ENCODE assay signal across 28 cellular contexts in genomic region chr12:107459649-107460048, GRCh38.
DNase-seq lines count a peak whose midpoint lies in the region; ATAC-seq, FAIRE-seq and TF ChIP-seq lines count a peak whose summit lies in the region.
"Had no signal": no experiment of that assay in that cellular context is flagged by ENCODE, and none has a peak within 500 bp of the region (broad histone marks: within the 10 kb centered on the region; RNA-seq: fewer than 3 reads in every experiment).

No MANE protein-coding gene starts in this region.

- H3K4me1 ChIP-seq in GM23338 (ENCODE audit: insufficient read depth) (peaks cover 5% of the 10 kb centered on the region; the same call in 1 of the 2 replicates), H1 (replicated peaks in 1 of 4; ENCODE audit: control insufficient read depth in 3 of 4, insufficient read depth in 4 of 4, low read length in 3 of 4) (no peaks in the 10 kb centered on the region), ascending aorta (no peaks in the 10 kb centered on the region)
- H3K4me1 ChIP-seq: HAP-1 had no signal

- H3K27ac Mint-ChIP-seq in GM23338 = no peak overlapping the region
- H3K27ac Mint-ChIP-seq in progenitor cell of endocrine pancreas = peak overlapping the region; percentile 23
- H3K27ac Mint-ChIP-seq: CD4-positive, alpha-beta memory T cell had no signal

- H3K14ac ChIP-seq in H1 (ENCODE audit: insufficient read length) = no peak overlapping the region

- H4K91ac ChIP-seq in H1 (replicated peaks; ENCODE audit: insufficient read length, low read length) = no peak overlapping the region

- no peak overlapping the region for H2BK15ac ChIP-seq in H1 (ENCODE audit: low read length)

- no peak overlapping the region for H2BK120ac ChIP-seq in H1 (replicated peaks; ENCODE audit: low read depth, low read length)

- H3K9me3 ChIP-seq in H1 (ENCODE audit: insufficient read depth in 2 of 2, low read depth in 1 of 2, low read length in 1 of 2) (no peaks in the 10 kb centered on the region), ascending aorta (no peaks in the 10 kb centered on the region)
- H3K9me3 ChIP-seq: BLaER1 treated with 17β-estradiol and CSF1 and Interleukin-3, amounts not matched to agents 10 nM and 100 nM; HAP-1 had no signal

- H2BK20ac ChIP-seq in H1 (ENCODE audit: low read length) = no peak overlapping the region

- H2BK12ac ChIP-seq in H1 (ENCODE audit: low read depth, low read length) = no peak overlapping the region

- H3K27me3 Mint-ChIP-seq in GM23338 (ENCODE audit: insufficient read depth, low read depth, poor library complexity) (peaks cover 1% of the 10 kb centered on the region), progenitor cell of endocrine pancreas (no peaks in the 10 kb centered on the region)
- H3K27me3 Mint-ChIP-seq: CD4-positive, alpha-beta memory T cell had no signal

- H3K36me3 ChIP-seq in GM23338 (ENCODE audit: insufficient read depth) (no peaks in the 10 kb centered on the region), H1 (ENCODE audit: control insufficient read depth in 2 of 4, insufficient read depth in 4 of 4, low read length in 3 of 4) (no peaks in the 10 kb centered on the region; a peak in 1 of 8 replicates), ascending aorta (no peaks in the 10 kb centered on the region)
- H3K36me3 ChIP-seq: BLaER1 treated with 17β-estradiol and CSF1 and Interleukin-3, amounts not matched to agents 10 nM and 100 nM; HAP-1 had no signal

- H3K18ac ChIP-seq in H1 (ENCODE audit: extremely low read depth, low read length) = no peak overlapping the region

- intact Hi-C loops in ascending aorta (cut with DNase I) = no loop called here

- no peak overlapping the region for H4K8ac ChIP-seq in H1 (ENCODE audit: extremely low read depth, insufficient read depth, low read length)

- H3K4me2 ChIP-seq in GM23338 (no peak overlapping the region), H1 (ENCODE audit: insufficient read depth in 1 of 2, low read depth in 2 of 2, low read length in 2 of 2) (no peak overlapping the region)

- no peak overlapping the region for H2AFZ ChIP-seq in GM23338
- no peak overlapping the region for H2AFZ ChIP-seq in H1 (ENCODE audit: low read length)

- H3K27me3 ChIP-seq in GM23338 (ENCODE audit: insufficient read depth) = no peaks in the 10 kb centered on the region
- H3K27me3 ChIP-seq in H1 (replicated peaks in 1 of 4; ENCODE audit: control insufficient read depth in 3 of 4, extremely low read depth in 1 of 4, insufficient read depth in 3 of 4, low read length in 3 of 4) = no peaks in the 10 kb centered on the region
- H3K27me3 ChIP-seq in ascending aorta = no peaks in the 10 kb centered on the region
- H3K27me3 ChIP-seq: BLaER1 treated with 17β-estradiol and CSF1 and Interleukin-3, amounts not matched to agents 10 nM and 100 nM had no signal

- H3K56ac ChIP-seq in H1 (replicated peaks; ENCODE audit: insufficient read length, low read depth, low read length) = no peak overlapping the region

- H3K9ac ChIP-seq in H1 (replicated peaks in 1 of 4; ENCODE audit: extremely low read depth in 1 of 4, low read depth in 3 of 4, low read length in 3 of 4) = no peak overlapping the region
- H3K9ac ChIP-seq: BLaER1 treated with 17β-estradiol and CSF1 and Interleukin-3, amounts not matched to agents 10 nM and 100 nM had no signal

- H3K4me3 ChIP-seq in GM23338 (no peak overlapping the region), H1 (ENCODE audit: extremely low read depth in 1 of 4, insufficient read depth in 2 of 4, low read depth in 3 of 4, low read length in 4 of 4) (no peak overlapping the region), ascending aorta (no peak overlapping the region)
- H3K4me3 ChIP-seq: BLaER1 treated with 17β-estradiol and CSF1 and Interleukin-3, amounts not matched to agents 10 nM and 100 nM; HAP-1; K562 had no signal

- no peak overlapping the region for H4K5ac ChIP-seq in H1 (ENCODE audit: insufficient read length, low read depth, low read length)

- peak; percentile 91 for ATAC-seq in GM23338
- ATAC-seq: K562, Panc1 had no signal

- H3K23me2 ChIP-seq in H1 (ENCODE audit: low read depth, low read length) = peaks cover 10% of the 10 kb centered on the region; the same call in 1 of the 2 replicates

- TF ChIP-seq EP300 in H1 (IDR thresholded peaks at IDR 0.05; ENCODE audit: borderline replicate concordance in 1 of 2, low read depth in 2 of 2, low read length in 2 of 2) = no peak

- peaks cover 11% of the 10 kb centered on the region for H3K9me2 ChIP-seq in GM23338 (ENCODE audit: insufficient read depth)

- no peak for FAIRE-seq in H1 (lab: Jason Lieb, UNC)
- FAIRE-seq: A204.1, GM12891, HTR-8/SVneo, K562 had no signal

- no peak overlapping the region for H3K23ac ChIP-seq in H1 (ENCODE audit: insufficient read length)

- DNase-seq in GM23338 (ENCODE audit: low spot score) (no peak), NCI-H2227 (lab: John Stamatoyannopoulos, UW; ENCODE audit: unreplicated experiment) (peak; percentile 52), H1 (ENCODE audit: low read depth in 1 of 2, low spot score in 2 of 2) (no peak), progenitor cell of endocrine pancreas (ENCODE audit: low spot score, unreplicated experiment) (no peak), ascending aorta (ENCODE audit: low spot score in 2 of 2) (no peak), SW480 (ENCODE audit: low spot score) (no peak), occipital lobe (lab: John Stamatoyannopoulos, UW) (no peak)
- DNase-seq: AML-193; CD4-positive, alpha-beta memory T cell; COR-L47; DMS79; EL; GF-D8; Kasumi-1; NCI-H1092 treated with DMSO at 0.1 percent for 48 hours; NCI-H1436; NCI-H1930; NCI-H2107; NCI-H526 treated with DMSO at 0.1 percent for 48 hours; SHP77; T-helper 1 cell had no signal

- no peak overlapping the region for H3K4me3 Mint-ChIP-seq in GM23338
- H3K4me3 Mint-ChIP-seq in progenitor cell of endocrine pancreas (ENCODE audit: low read depth) = no peak overlapping the region
- H3K4me3 Mint-ChIP-seq: CD4-positive, alpha-beta memory T cell had no signal

- peaks cover 3% of the 10 kb centered on the region; the same call in 1 of the 2 replicates for H3K79me1 ChIP-seq in H1 (ENCODE audit: low read depth, low read length)

- H3K4me1 Mint-ChIP-seq in GM23338 = peaks cover 10% of the 10 kb centered on the region; the same call in 2 of the 3 replicates
- H3K4me1 Mint-ChIP-seq in progenitor cell of endocrine pancreas (ENCODE audit: low read depth) = peaks cover 2% of the 10 kb centered on the region

- H2BK5ac ChIP-seq in H1 (ENCODE audit: low read depth, low read length) = no peak overlapping the region

- H2AK5ac ChIP-seq in H1 (ENCODE audit: low read depth, low read length) = no peak overlapping the region

- TF ChIP-seq POLR2A in H1 (IDR thresholded peaks at IDR 0.05; ENCODE audit: control extremely low read depth in 1 of 2, low read depth in 2 of 2, low read length in 2 of 2) = no peak

- TF ChIP-seq CTCF in GM23338 (conservative IDR thresholded peaks at IDR 0.05; ENCODE audit: low read depth in 2 of 2) (peak; percentile 34 to 49), H1 (IDR thresholded peaks at IDR 0.05; ENCODE audit: control extremely low read depth in 1 of 3, insufficient read depth in 1 of 3, low read depth in 1 of 3, low read length in 3 of 3) (peak; percentile 23 to 43 (median 32); a peak in 3 of 4 replicates), progenitor cell of endocrine pancreas (IDR thresholded peaks at IDR 0.05; ENCODE audit: unreplicated experiment) (no peak), ascending aorta (IDR thresholded peaks at IDR 0.05) (no peak)

- H3K4ac ChIP-seq in H1 (replicated peaks; ENCODE audit: insufficient read length, low read depth, low read length) = no peak overlapping the region

- POLR2A ChIA-PET in H1 (lab: Charles Lee; ENCODE audit: partially characterized antibody) = no interaction called here

- H3K9me3 Mint-ChIP-seq in GM23338 (no peaks in the 10 kb centered on the region), progenitor cell of endocrine pancreas (ENCODE audit: low read depth) (no peaks in the 10 kb centered on the region)

- H3K36me3 Mint-ChIP-seq in GM23338 (ENCODE audit: low read depth) = no peaks in the 10 kb centered on the region
- H3K36me3 Mint-ChIP-seq in progenitor cell of endocrine pancreas (ENCODE audit: insufficient read depth) = no peaks in the 10 kb centered on the region
- H3K36me3 Mint-ChIP-seq: CD4-positive, alpha-beta memory T cell had no signal

- 78% methylated on average over 7 of the region's 7 CpGs; no CpG with 5 or more reads in 1 of the 2 experiments for WGBS in H1 (ENCODE audit: extremely low coverage in 1 of 2, insufficient coverage in 1 of 2, insufficient read length in 1 of 2, insufficient replicate concordance in 2 of 2, low coverage in 1 of 2, low lambda C conversion rate in 2 of 2, missing lambda C conversion rate in 1 of 2), 2 experiments

- H4K20me1 ChIP-seq in GM23338 (replicated peaks; ENCODE audit: insufficient read depth) (no peaks in the 10 kb centered on the region), H1 (replicated peaks in 1 of 2; ENCODE audit: control insufficient read depth in 1 of 2, insufficient read depth in 2 of 2, low read length in 2 of 2) (peaks cover 0 to 10% of the 10 kb centered on the region in 2 experiments)

- TF ChIP-seq RAD21 in H1 (IDR thresholded peaks at IDR 0.05 in 1 of 2, conservative IDR thresholded peaks at IDR 0.05 in 1 of 2; ENCODE audit: low read depth in 2 of 2, low read length in 2 of 2) = peak in 1 of 2 experiments; percentile 41; a peak in 1 of 4 replicates

- CTCF ChIA-PET in H1 (lab: Charles Lee; ENCODE audit: partially characterized antibody) = interaction anchor here (0.9 to 4.1 kb wide), 8 partner anchors 9 to 99 kb away, joined by 3 to 20 read pairs (median 4); no protein-coding TSS in a partner anchor

- no peaks in the 10 kb centered on the region for H3F3A ChIP-seq in GM23338 (replicated peaks; ENCODE audit: low read depth)

- H3K27ac ChIP-seq in GM23338 (ENCODE audit: low read depth) = no peak overlapping the region
- H3K27ac ChIP-seq in H1 (ENCODE audit: low read depth, low read length) = no peak overlapping the region
- H3K27ac ChIP-seq in ascending aorta = no peak overlapping the region
- H3K27ac ChIP-seq: BLaER1 treated with 17β-estradiol and CSF1 and Interleukin-3, amounts not matched to agents 10 nM and 100 nM had no signal

- H3K79me2 ChIP-seq in GM23338 (replicated peaks; ENCODE audit: insufficient read depth) (no peaks in the 10 kb centered on the region), H1 (ENCODE audit: control insufficient read depth in 1 of 2, insufficient read depth in 2 of 2, low read length in 2 of 2) (no peaks in the 10 kb centered on the region)

TF ChIP-seq in GM23338, 12 proteins besides CTCF, POLR2A, EP300 and RAD21 (continues in another document):
- TF ChIP-seq ZNF114 (CRISPR knock-in tag; IDR thresholded peaks at IDR 0.05) = no peak
- TF ChIP-seq EZH2phosphoT487 (IDR thresholded peaks at IDR 0.05; ENCODE audit: unreplicated experiment) = no peak

TF ChIP-seq in H1, 55 proteins besides CTCF, POLR2A, EP300 and RAD21 (continues in another document):
- TF ChIP-seq PHF8 (conservative IDR thresholded peaks at IDR 0.05; ENCODE audit: low read depth, low read length) = no peak

Comparison
In these comparisons a context has a peak if more than half of its experiments do, and no peak if none do; other contexts are left out.
1. CTCF ChIP-seq: peak in GM23338 (2 of 2) and H1 (3 of 3); none in progenitor cell of endocrine pancreas (single experiment) and ascending aorta (0 of 3).